10 cellular contexts compared by ENCODE assay signal in the genomic region with DNA sequence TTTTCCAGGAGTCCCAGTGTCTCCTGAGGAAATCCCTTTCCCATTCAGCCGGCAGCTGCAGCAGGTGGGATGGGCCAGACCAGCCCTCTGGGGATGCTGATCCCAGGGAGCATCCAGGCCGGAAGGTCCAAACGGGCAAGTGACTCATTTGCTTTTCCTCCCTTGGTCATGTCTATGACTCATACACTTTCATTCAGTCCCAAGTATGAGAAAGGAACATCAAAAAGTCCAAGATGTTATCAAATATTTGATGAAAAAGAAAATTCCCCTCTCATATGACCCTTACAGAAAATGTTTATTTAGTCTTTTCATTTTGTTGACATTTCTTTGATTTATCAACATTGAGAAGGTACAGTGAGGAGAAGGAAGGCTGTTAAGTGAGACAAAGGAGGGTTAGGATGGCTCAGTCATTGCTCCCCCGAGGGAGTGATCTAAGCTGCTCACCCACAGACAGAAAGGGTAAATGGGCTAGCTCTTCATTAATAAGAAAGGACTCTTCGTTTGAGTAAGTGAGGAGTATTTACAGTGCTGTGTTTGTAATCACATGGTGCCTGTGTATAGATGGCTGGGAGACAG.
DNase-seq lines count a peak whose midpoint lies in the region; ATAC-seq, FAIRE-seq and TF ChIP-seq lines count a peak whose summit lies in the region.
"Had no signal": no experiment of that assay in that cellular context is flagged by ENCODE, and none has a peak within 500 bp of the region (broad histone marks: within the 10 kb centered on the region; RNA-seq: fewer than 3 reads in every experiment).

No MANE protein-coding gene starts in this region.

- intact Hi-C loops in HepG2 (cut with micrococcal nuclease; ENCODE audit: unreplicated experiment) = loop anchor here (2.0 kb wide), 1 partner anchor 80 kb away; no protein-coding TSS in a partner anchor

- H3K79me2 ChIP-seq in HepG2 (ENCODE audit: insufficient read depth, low read length) = no peaks in the 10 kb centered on the region

- no peaks in the 10 kb centered on the region for H3K4me1 Mint-ChIP-seq in activated CD4-positive, alpha-beta memory T cell treated with anti-CD3 and anti-CD28 coated beads, Interleukin-2, amount 10 ng/mL, durations not matched to agents 7 days and 5 days

- peak overlapping the region; percentile 26 for H3K4me2 ChIP-seq in HepG2 (ENCODE audit: low read depth, low read length)
- H3K4me2 ChIP-seq: KMS-11 had no signal

- in situ Hi-C loops in brain microvascular endothelial cell (cut with HindIII; ENCODE audit: low pct_ligation_motif_present, low sequenced_read_pairs) (no loop called here), HepG2 (cut with HindIII; ENCODE audit: extremely low pct_ligation_motif_present, low pct_unique_long_range_greater_than_20kb) (loop anchor here (10.0 kb wide), 1 partner anchor 134 kb away; no protein-coding TSS in a partner anchor)

- peaks cover 72% of the 10 kb centered on the region for H3K4me1 ChIP-seq in HepG2 (ENCODE audit: insufficient read depth, low read length)

- H3K4me3 Mint-ChIP-seq in activated CD4-positive, alpha-beta memory T cell treated with anti-CD3 and anti-CD28 coated beads, Interleukin-2, amount 10 ng/mL, durations not matched to agents 7 days and 5 days = no peak overlapping the region

- TF ChIP-seq EP300 in HepG2 (IDR thresholded peaks at IDR 0.05; ENCODE audit: low read depth in 2 of 2, low read length in 2 of 2) (peak in 1 of 2 experiments; percentile 90; a peak in 2 of 4 replicates), HepG2 (CRISPR knock-in tag; IDR thresholded peaks at IDR 0.05; ENCODE audit: borderline replicate concordance) (peak; percentile 75; the same call in 1 of the 2 replicates)

- H3K27ac ChIP-seq in brain microvascular endothelial cell = peak overlapping the region; percentile 57
- H3K27ac ChIP-seq in HepG2 (ENCODE audit: extremely low read length, insufficient read depth, low read length) = peak overlapping the region; percentile 44
- H3K27ac ChIP-seq: cardiac muscle cell, KMS-11 had no signal

- H3K27me3 ChIP-seq in brain microvascular endothelial cell (replicated peaks) (no peaks in the 10 kb centered on the region), HepG2 (ENCODE audit: control insufficient read depth in 1 of 2, insufficient read depth in 2 of 2, low read length in 2 of 2) (no peaks in the 10 kb centered on the region)
- H3K27me3 ChIP-seq: cardiac muscle cell had no signal

- TF ChIP-seq CTCF in brain microvascular endothelial cell (IDR thresholded peaks at IDR 0.05; ENCODE audit: low read depth, low read length, missing control alignments) (no peak), HepG2 (CRISPR knock-in tag; IDR thresholded peaks at IDR 0.05) (no peak)

- H3K36me3 ChIP-seq in brain microvascular endothelial cell (replicated peaks) (no peaks in the 10 kb centered on the region), HepG2 (replicated peaks in 1 of 2; ENCODE audit: control insufficient read depth in 1 of 2, insufficient read depth in 2 of 2, low read length in 2 of 2) (no peaks in the 10 kb centered on the region)
- H3K36me3 ChIP-seq: cardiac muscle cell had no signal

- POLR2A ChIA-PET in HepG2 (lab: Yijun Ruan, JAX) = interaction anchor here (1.4 to 3.3 kb wide), 5 partner anchors 8 to 130 kb away, joined by 4 to 25 read pairs (median 9); no protein-coding TSS in a partner anchor
- POLR2A ChIA-PET in activated CD4-positive, alpha-beta memory T cell treated with anti-CD3 and anti-CD28 coated beads, Interleukin-2, amount 10 ng/mL, durations not matched to agents 7 days and 5 days (lab: Charles Lee) = interaction anchor here (0.5 kb wide), 1 partner anchor 264 kb away, joined by 3 read pairs; no protein-coding TSS in a partner anchor

- no peaks in the 10 kb centered on the region for H3K9me3 Mint-ChIP-seq in activated CD4-positive, alpha-beta memory T cell treated with anti-CD3 and anti-CD28 coated beads, Interleukin-2, amount 10 ng/mL, durations not matched to agents 7 days and 5 days

- no peaks in the 10 kb centered on the region for H3K27me3 Mint-ChIP-seq in activated CD4-positive, alpha-beta memory T cell treated with anti-CD3 and anti-CD28 coated beads, Interleukin-2, amount 10 ng/mL, durations not matched to agents 7 days and 5 days

- H3K9me3 ChIP-seq in HepG2 (ENCODE audit: low read length) = 0 out of 2 replicates have a peak, but pooled peaks cover 4% of the 10 kb centered on the region

- peak; percentile 83 for FAIRE-seq in HepG2 (lab: Jason Lieb, UNC)
- FAIRE-seq in GM12892 (lab: Jason Lieb, UNC) = no peak

- 7% methylated on average over 5 of the region's 5 CpGs for WGBS in HepG2 (ENCODE audit: low lambda C conversion rate)

- TF ChIP-seq RAD21 in HepG2 (CRISPR knock-in tag; IDR thresholded peaks at IDR 0.05) = no peak

- H3K9ac ChIP-seq in HepG2 (ENCODE audit: insufficient read depth, low read depth, low read length) = no peak overlapping the region
- H3K9ac ChIP-seq: KMS-11 had no signal

- H3K27ac Mint-ChIP-seq in activated CD4-positive, alpha-beta memory T cell treated with anti-CD3 and anti-CD28 coated beads, Interleukin-2, amount 10 ng/mL, durations not matched to agents 7 days and 5 days = no peak overlapping the region

- ATAC-seq in HepG2 (peak; percentile 95), GM21367 (IDR thresholded peaks at IDR 0.05; ENCODE audit: unreplicated experiment) (no peak), HG02798 (IDR thresholded peaks at IDR 0.05; ENCODE audit: poor library complexity, unreplicated experiment) (no peak)

- peak; percentile 40 for DNase-seq in 8988T
- peak; percentile 57 for DNase-seq in HS-27A (ENCODE audit: low read depth)
- DNase-seq in brain microvascular endothelial cell = peak; percentile 78
- DNase-seq in HepG2 (ENCODE audit: low spot score) = peak; percentile 92
- DNase-seq in GM12892 (ENCODE audit: insufficient read length) = no peak
- no peak for DNase-seq in activated CD4-positive, alpha-beta memory T cell treated with anti-CD3 and anti-CD28 coated beads, Interleukin-2, amount 10 ng/mL, durations not matched to agents 7 days and 5 days

- no peaks in the 10 kb centered on the region for H3K36me3 Mint-ChIP-seq in activated CD4-positive, alpha-beta memory T cell treated with anti-CD3 and anti-CD28 coated beads, Interleukin-2, amount 10 ng/mL, durations not matched to agents 7 days and 5 days (ENCODE audit: low read depth)

- no peak for TF ChIP-seq POLR2A in HepG2 (IDR thresholded peaks at IDR 0.05; ENCODE audit: insufficient read depth in 1 of 2, low read depth in 2 of 2, low read length in 2 of 2)
- TF ChIP-seq POLR2A in GM12892 (IDR thresholded peaks at IDR 0.05; ENCODE audit: low read depth, low read length) = no peak

- CTCF ChIA-PET in HepG2 (lab: Yijun Ruan, JAX; ENCODE audit: low intra/inter-chr PET ratio, low total read pairs) = no interaction called here
- CTCF ChIA-PET in activated CD4-positive, alpha-beta memory T cell treated with anti-CD3 and anti-CD28 coated beads, Interleukin-2, amount 10 ng/mL, durations not matched to agents 7 days and 5 days (lab: Charles Lee) = interaction anchor here (0.7 to 1.1 kb wide), 2 partner anchors 86 to 1179 kb away, joined by 3 read pairs; no protein-coding TSS in a partner anchor

- no peak overlapping the region for H2AFZ ChIP-seq in HepG2 (ENCODE audit: low read length)

- no TSS peak for BruUV-seq in HepG2 (replicated peaks; lab: Mats Ljungman, UMichigan)

- H4K20me1 ChIP-seq in HepG2 (ENCODE audit: insufficient read depth, low read length) = no peaks in the 10 kb centered on the region

- H3K4me3 ChIP-seq in brain microvascular endothelial cell (ENCODE audit: low read depth, low read length) = no peak overlapping the region
- H3K4me3 ChIP-seq in HepG2 (replicated peaks in 1 of 3; ENCODE audit: insufficient read depth in 1 of 3, low read depth in 2 of 3, low read length in 3 of 3) = no peak overlapping the region
- H3K4me3 ChIP-seq: cardiac muscle cell had no signal

TF ChIP-seq in HepG2, 621 proteins besides CTCF, POLR2A, EP300 and RAD21 (continues in another document):
- TF ChIP-seq, protein P1, sequence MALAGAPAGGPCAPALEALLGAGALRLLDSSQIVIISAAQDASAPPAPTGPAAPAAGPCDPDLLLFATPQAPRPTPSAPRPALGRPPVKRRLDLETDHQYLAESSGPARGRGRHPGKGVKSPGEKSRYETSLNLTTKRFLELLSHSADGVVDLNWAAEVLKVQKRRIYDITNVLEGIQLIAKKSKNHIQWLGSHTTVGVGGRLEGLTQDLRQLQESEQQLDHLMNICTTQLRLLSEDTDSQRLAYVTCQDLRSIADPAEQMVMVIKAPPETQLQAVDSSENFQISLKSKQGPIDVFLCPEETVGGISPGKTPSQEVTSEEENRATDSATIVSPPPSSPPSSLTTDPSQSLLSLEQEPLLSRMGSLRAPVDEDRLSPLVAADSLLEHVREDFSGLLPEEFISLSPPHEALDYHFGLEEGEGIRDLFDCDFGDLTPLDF (CRISPR knock-in tag; IDR thresholded peaks at IDR 0.05) = no peak
- TF ChIP-seq NCOA5 (CRISPR knock-in tag; IDR thresholded peaks at IDR 0.05) = no peak
- peak; percentile 50; the same call in 1 of the 2 replicates for TF ChIP-seq ZNF337 (CRISPR knock-in tag; IDR thresholded peaks at IDR 0.05; ENCODE audit: borderline replicate concordance, low read depth)
- TF ChIP-seq NONO (IDR thresholded peaks at IDR 0.05) = no peak
- no peak for TF ChIP-seq NONO (CRISPR knock-in tag; conservative IDR thresholded peaks at IDR 0.05)
- TF ChIP-seq, protein P2, sequence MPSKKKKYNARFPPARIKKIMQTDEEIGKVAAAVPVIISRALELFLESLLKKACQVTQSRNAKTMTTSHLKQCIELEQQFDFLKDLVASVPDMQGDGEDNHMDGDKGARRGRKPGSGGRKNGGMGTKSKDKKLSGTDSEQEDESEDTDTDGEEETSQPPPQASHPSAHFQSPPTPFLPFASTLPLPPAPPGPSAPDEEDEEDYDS (CRISPR knock-in tag; IDR thresholded peaks at IDR 0.05) = no peak
- no peak for TF ChIP-seq TGIF2 (CRISPR knock-in tag; IDR thresholded peaks at IDR 0.05)
- no peak for TF ChIP-seq CBX1 (IDR thresholded peaks at IDR 0.05; ENCODE audit: low read depth)
- no peak for TF ChIP-seq FIP1L1 (IDR thresholded peaks at IDR 0.05; ENCODE audit: borderline replicate concordance, insufficient read depth, low read depth, low read length)
- no peak for TF ChIP-seq FOXM1 (CRISPR knock-in tag; IDR thresholded peaks at IDR 0.05)
- TF ChIP-seq ZNF160 (CRISPR knock-in tag; IDR thresholded peaks at IDR 0.05) = no peak

Comparison
In these comparisons a context has a peak if more than half of its experiments do, and no peak if none do; other contexts are left out.
1. DNase-seq: peak in 8988T (single experiment), HS-27A (single experiment), brain microvascular endothelial cell (single experiment) and HepG2 (single experiment); none in GM12892 (single experiment) and activated CD4-positive, alpha-beta memory T cell treated with anti-CD3 and anti-CD28 coated beads, Interleukin-2, amount 10 ng/mL, durations not matched to agents 7 days and 5 days (single experiment).